29 cellular contexts compared by ENCODE assay signal in genomic region chr11:89184021-89184420, GRCh38. TPM values are rescaled to one million over a fixed set of nuclear protein-coding genes. Genes with fewer than 3 reads are reported as not detected.
DNase-seq lines count a peak whose midpoint lies in the region; ATAC-seq and TF ChIP-seq lines count a peak whose summit lies in the region.
"Had no signal": no experiment of that assay in that cellular context is flagged by ENCODE, and none has a peak within 500 bp of the region (broad histone marks: within the 10 kb centered on the region; RNA-seq: fewer than 3 reads in every experiment).

No MANE protein-coding gene starts in this region.

- DNase-seq in GM04504 (ENCODE audit: low read depth) (peak; percentile 45), adipocyte (ENCODE audit: low read depth) (peak; percentile 75), glomerular visceral epithelial cell (ENCODE audit: extremely low spot score) (peak; percentile 7), stomach (no peak), cerebellar nuclear complex (lab: John Stamatoyannopoulos, UW) (no peak), SIG-M5 treated with dmso at 0.1 percent for 504 hours (lab: John Stamatoyannopoulos, UW; ENCODE audit: unreplicated experiment) (no peak)
- DNase-seq: activated CD8-positive, alpha-beta memory T cell treated with anti-CD3 and anti-CD28 coated beads for 24 hours; activated naive CD4-positive, alpha-beta T cell treated with Interleukin-2 at 50 U/mL for 16 hours; activated T-cell treated with anti-CD3 and anti-CD28 coated beads, Interleukin-2, amount 50 U/mL, for 4 hours; C1 segment of cervical spinal cord; effector CD4-positive, alpha-beta T cell; Karpas-422; kidney; NCI-H1048; NCI-H2029; NCI-H2227 treated with DMSO at 0.1 percent for 48 hours; NCI-H748 treated with DMSO at 0.1 percent for 48 hours; Right ventricle myocardium superior; stimulated activated CD4-positive, alpha-beta T cell treated with anti-CD3 and anti-CD28 coated beads, Interleukin-2, amount 100 ng/mL, for 24 hours; T-cell had no signal

- intact Hi-C loops in stomach (cut with DNase I; ENCODE audit: low total_unique reads) = no loop called here

- no peak for TF ChIP-seq CTCF in stomach (IDR thresholded peaks at IDR 0.05)

- ATAC-seq in HG03565 (IDR thresholded peaks at IDR 0.05; ENCODE audit: unreplicated experiment) = no peak
- ATAC-seq: activated T-cell treated with anti-CD3 and anti-CD28 coated beads, Interleukin-2, amount 50 U/mL, for 4 hours; GM12878; HCT116; stimulated activated memory B cell treated with anti-CD40 and anti-IgM and Interleukin-4, amounts not matched to agents 10 μg/mL and 1 μg/mL and 100 μg/mL, for 72 hours; T-cell had no signal

- WGBS in stomach, 5 donors = 63 to 76% (median 69%) methylated on average over 3 of the region's 3 CpGs

- no peaks in the 10 kb centered on the region for H3K27me3 ChIP-seq in adipocyte (replicated peaks; ENCODE audit: control insufficient read depth, insufficient read depth, low read length)
- no peaks in the 10 kb centered on the region for H3K27me3 ChIP-seq in stomach

- H3K4me1 ChIP-seq in adipocyte (ENCODE audit: control insufficient read depth, insufficient read depth, low read length) = no peaks in the 10 kb centered on the region
- no peaks in the 10 kb centered on the region for H3K4me1 ChIP-seq in stomach
- H3K4me1 ChIP-seq: prostate gland had no signal

- no peak for TF ChIP-seq POLR2A in stomach (IDR thresholded peaks at IDR 0.05)

- H3K9me3 ChIP-seq in adipocyte (ENCODE audit: control insufficient read depth, low read length) (no peaks in the 10 kb centered on the region), stomach (no peaks in the 10 kb centered on the region)
- H3K9me3 ChIP-seq: prostate gland had no signal

- H3K36me3 ChIP-seq in adipocyte (ENCODE audit: control insufficient read depth, insufficient read depth, low read length, severe bottlenecking) (no peaks in the 10 kb centered on the region), stomach (no peaks in the 10 kb centered on the region)
- H3K36me3 ChIP-seq: prostate gland had no signal

- no peak overlapping the region for H3K9ac ChIP-seq in adipocyte (ENCODE audit: low read length)

- H3K27ac ChIP-seq in stomach = no peak overlapping the region
- H3K27ac ChIP-seq: prostate gland, skin epidermis had no signal

- no peak for TF ChIP-seq EP300 in stomach (IDR thresholded peaks at IDR 0.05)

- H3K4me3 ChIP-seq in adipocyte (ENCODE audit: low read length) = no peak overlapping the region
- H3K4me3 ChIP-seq in stomach = no peak overlapping the region
- H3K4me3 ChIP-seq: GM12878, lung, prostate gland, skin epidermis had no signal

RNA-seq across cellular contexts. Expression of gene TYR, which starts 6.3 kb away (rescaled TPM):
- total RNA-seq in stomach = not detected
- polyA plus RNA-seq in stomach = not detected
- total RNA-seq: activated T-cell treated with anti-CD3 and anti-CD28 coated beads, Interleukin-2, amount 50 U/mL, for 4 hours; epithelial cell of proximal tubule; GM12878; kidney; lung; neural crest cell; prostate gland; Right ventricle myocardium superior; T-cell had no signal
- polyA plus RNA-seq: GM12878, lung had no signal

Comparison
In these comparisons a context has a peak if more than half of its experiments do, and no peak if none do; other contexts are left out.
1. DNase-seq: peak in GM04504 (single experiment), adipocyte (single experiment) and glomerular visceral epithelial cell (single experiment); none in stomach (single experiment), cerebellar nuclear complex (0 of 2) and SIG-M5 treated with dmso at 0.1 percent for 504 hours (single experiment).